In genomic region chr16:79297297-79297696, GRCh38 we compare ENCODE assay signal across 17 cellular contexts.
DNase-seq lines count a peak whose midpoint lies in the region; ATAC-seq, FAIRE-seq and TF ChIP-seq lines count a peak whose summit lies in the region.
"Had no signal": no experiment of that assay in that cellular context is flagged by ENCODE, and none has a peak within 500 bp of the region (broad histone marks: within the 10 kb centered on the region; RNA-seq: fewer than 3 reads in every experiment).

No MANE protein-coding gene starts in this region.

- no peak overlapping the region for H4K8ac ChIP-seq in H1 (ENCODE audit: extremely low read depth, insufficient read depth, low read length)

- POLR2A ChIA-PET in H1 (lab: Charles Lee; ENCODE audit: partially characterized antibody) = interaction anchor here (0.8 kb wide), 1 partner anchor 32 kb away, joined by 3 read pairs; no protein-coding TSS in a partner anchor

- TF ChIP-seq CTCF in H1 (IDR thresholded peaks at IDR 0.05; ENCODE audit: control extremely low read depth in 1 of 3, insufficient read depth in 1 of 3, low read depth in 1 of 3, low read length in 3 of 3) (no peak), upper lobe of right lung (IDR thresholded peaks at IDR 0.05) (no peak), brain microvascular endothelial cell (IDR thresholded peaks at IDR 0.05; ENCODE audit: low read depth, low read length, missing control alignments) (no peak)

- H3K23ac ChIP-seq in H1 (ENCODE audit: insufficient read length) = no peak overlapping the region

- H2AFZ ChIP-seq in H1 (ENCODE audit: low read length) = no peak overlapping the region
- H2AFZ ChIP-seq: GM23248 had no signal

- in situ Hi-C loops in brain microvascular endothelial cell (cut with HindIII; ENCODE audit: low pct_ligation_motif_present, low sequenced_read_pairs) = no loop called here

- H3K4me3 ChIP-seq in H1 (ENCODE audit: extremely low read depth in 1 of 4, insufficient read depth in 2 of 4, low read depth in 3 of 4, low read length in 4 of 4) = no peak overlapping the region
- H3K4me3 ChIP-seq in upper lobe of right lung = no peak overlapping the region
- no peak overlapping the region for H3K4me3 ChIP-seq in brain microvascular endothelial cell (ENCODE audit: low read depth, low read length)
- H3K4me3 ChIP-seq: BLaER1, GM23248 had no signal

- H3K9ac ChIP-seq in H1 (replicated peaks in 1 of 4; ENCODE audit: extremely low read depth in 1 of 4, low read depth in 3 of 4, low read length in 3 of 4) = 0 out of 7 replicates have a peak overlapping the region, but pooled peaks of 1 of the 4 experiments have one; percentile 38
- H3K9ac ChIP-seq: BLaER1, GM23248, KMS-11 had no signal

- no peak for TF ChIP-seq RAD21 in H1 (IDR thresholded peaks at IDR 0.05 in 1 of 2, conservative IDR thresholded peaks at IDR 0.05 in 1 of 2; ENCODE audit: low read depth in 2 of 2, low read length in 2 of 2)

- H2BK15ac ChIP-seq in H1 (ENCODE audit: low read length) = no peak overlapping the region

- no peak overlapping the region for H3K56ac ChIP-seq in H1 (replicated peaks; ENCODE audit: insufficient read length, low read depth, low read length)

- no peak for TF ChIP-seq EP300 in H1 (IDR thresholded peaks at IDR 0.05; ENCODE audit: borderline replicate concordance in 1 of 2, low read depth in 2 of 2, low read length in 2 of 2)

- ATAC-seq in upper lobe of right lung = peak; percentile 59
- no peak for ATAC-seq in GM18868 (IDR thresholded peaks at IDR 0.05; ENCODE audit: unreplicated experiment)
- ATAC-seq in GM21825 (IDR thresholded peaks at IDR 0.05; ENCODE audit: unreplicated experiment) = no peak
- ATAC-seq: CD8-positive, alpha-beta T cell had no signal

- TF ChIP-seq POLR2A in H1 (IDR thresholded peaks at IDR 0.05; ENCODE audit: control extremely low read depth in 1 of 2, low read depth in 2 of 2, low read length in 2 of 2) = no peak

- H3K14ac ChIP-seq in H1 (ENCODE audit: insufficient read length) = no peak overlapping the region

- no peak overlapping the region for H2AK5ac ChIP-seq in H1 (ENCODE audit: low read depth, low read length)

- H3K4me1 ChIP-seq in H1 (replicated peaks in 1 of 4; ENCODE audit: control insufficient read depth in 3 of 4, insufficient read depth in 4 of 4, low read length in 3 of 4) (peaks cover 12 to 28% (median 20%) of the 10 kb centered on the region in 4 experiments), upper lobe of right lung (no peaks in the 10 kb centered on the region)

- no peak overlapping the region for H3K27ac ChIP-seq in H1 (ENCODE audit: low read depth, low read length)
- no peak overlapping the region for H3K27ac ChIP-seq in upper lobe of right lung
- no peak overlapping the region for H3K27ac ChIP-seq in brain microvascular endothelial cell
- H3K27ac ChIP-seq: BLaER1, GM23248, KMS-11 had no signal

- intact Hi-C loops in upper lobe of right lung (cut with DNase I) = no loop called here

- H2BK12ac ChIP-seq in H1 (ENCODE audit: low read depth, low read length) = peak overlapping the region; percentile 52

- H3K23me2 ChIP-seq in H1 (ENCODE audit: low read depth, low read length) = no peaks in the 10 kb centered on the region

- H3K27me3 ChIP-seq in H1 (replicated peaks in 1 of 4; ENCODE audit: control insufficient read depth in 3 of 4, extremely low read depth in 1 of 4, insufficient read depth in 3 of 4, low read length in 3 of 4) (peaks cover 0 to 2% (median 0%) of the 10 kb centered on the region in 4 experiments; a peak in 1 of 7 replicates), upper lobe of right lung (no peaks in the 10 kb centered on the region), brain microvascular endothelial cell (replicated peaks) (no peaks in the 10 kb centered on the region)
- H3K27me3 ChIP-seq: BLaER1 had no signal

- DNase-seq in CD1c-positive myeloid dendritic cell (ENCODE audit: extremely low spot score) (peak; percentile 28), MV-4-11 (lab: John Stamatoyannopoulos, UW) (peak; percentile 16), H1 (ENCODE audit: low read depth in 1 of 2, low spot score in 2 of 2) (no peak), upper lobe of right lung (no peak), brain microvascular endothelial cell (no peak)
- DNase-seq: 8988T; Calu3; CD8-positive, alpha-beta T cell; DMS79 treated with DMSO at 0.1 percent for 48 hours; GF-D8; GM23248; H7 had no signal

- H4K20me1 ChIP-seq in H1 (replicated peaks in 1 of 2; ENCODE audit: control insufficient read depth in 1 of 2, insufficient read depth in 2 of 2, low read length in 2 of 2) = no peaks in the 10 kb centered on the region
- H4K20me1 ChIP-seq: BLaER1 had no signal

- CTCF ChIA-PET in H1 (lab: Charles Lee; ENCODE audit: partially characterized antibody) = interaction anchor here (1.3 to 3.0 kb wide), 3 partner anchors 33 to 303 kb away, joined by 3 to 8 read pairs (median 4); partner anchors contain the start of gene MAF

- H3K9me3 ChIP-seq in H1 (ENCODE audit: insufficient read depth in 2 of 2, low read depth in 1 of 2, low read length in 1 of 2) (no peaks in the 10 kb centered on the region), upper lobe of right lung (no peaks in the 10 kb centered on the region)
- H3K9me3 ChIP-seq: BLaER1 had no signal

- no peaks in the 10 kb centered on the region for H3K79me2 ChIP-seq in H1 (ENCODE audit: control insufficient read depth in 1 of 2, insufficient read depth in 2 of 2, low read length in 2 of 2)

- H3K79me1 ChIP-seq in H1 (ENCODE audit: low read depth, low read length) = no peaks in the 10 kb centered on the region

- H3K36me3 ChIP-seq in H1 (ENCODE audit: control insufficient read depth in 2 of 4, insufficient read depth in 4 of 4, low read length in 3 of 4) (no peaks in the 10 kb centered on the region), upper lobe of right lung (no peaks in the 10 kb centered on the region), brain microvascular endothelial cell (replicated peaks) (no peaks in the 10 kb centered on the region)
- H3K36me3 ChIP-seq: BLaER1 had no signal

- peak overlapping the region; percentile 45 for H4K91ac ChIP-seq in H1 (replicated peaks; ENCODE audit: insufficient read length, low read length)

- 95% methylated on average over 9 of the region's 9 CpGs; no CpG with 5 or more reads in 1 of the 2 experiments for WGBS in H1 (ENCODE audit: extremely low coverage in 1 of 2, insufficient coverage in 1 of 2, insufficient read length in 1 of 2, insufficient replicate concordance in 2 of 2, low coverage in 1 of 2, low lambda C conversion rate in 2 of 2, missing lambda C conversion rate in 1 of 2), 2 experiments

- H3K4me2 ChIP-seq in H1 (ENCODE audit: insufficient read depth in 1 of 2, low read depth in 2 of 2, low read length in 2 of 2) = no peak overlapping the region
- H3K4me2 ChIP-seq: BLaER1, KMS-11 had no signal

- H4K5ac ChIP-seq in H1 (ENCODE audit: insufficient read length, low read depth, low read length) = no peak overlapping the region

- H2BK20ac ChIP-seq in H1 (ENCODE audit: low read length) = peak overlapping the region; percentile 78; the same call in 1 of the 2 replicates

- no peak overlapping the region for H3K4ac ChIP-seq in H1 (replicated peaks; ENCODE audit: insufficient read length, low read depth, low read length)

- H3K18ac ChIP-seq in H1 (ENCODE audit: extremely low read depth, low read length) = peak overlapping the region; percentile 51; the same call in 1 of the 2 replicates

- peak overlapping the region; percentile 2 for H2BK120ac ChIP-seq in H1 (replicated peaks; ENCODE audit: low read depth, low read length)

- H2BK5ac ChIP-seq in H1 (ENCODE audit: low read depth, low read length) = no peak overlapping the region; the same call in 1 of the 2 replicates

- no peak for FAIRE-seq in H1 (lab: Jason Lieb, UNC)
- FAIRE-seq: GM19239 had no signal

TF ChIP-seq in H1, 55 proteins besides CTCF, POLR2A, EP300 and RAD21:
- no peak for TF ChIP-seq GTF2F1 (IDR thresholded peaks at IDR 0.05; ENCODE audit: borderline replicate concordance, low read depth, low read length)
- no peak for TF ChIP-seq SP4 (IDR thresholded peaks at IDR 0.05; ENCODE audit: low read length)
- TF ChIP-seq SRF (IDR thresholded peaks at IDR 0.05; ENCODE audit: low read depth, low read length) = peak; percentile 58
- no peak for TF ChIP-seq MAX (IDR thresholded peaks at IDR 0.05)
- TF ChIP-seq RXRA (IDR thresholded peaks at IDR 0.05; ENCODE audit: insufficient read depth, low read depth, low read length) = no peak
- no peak for TF ChIP-seq EZH2 (IDR thresholded peaks at IDR 0.05; ENCODE audit: low read depth, low read length, severe bottlenecking)
- TF ChIP-seq NANOG (IDR thresholded peaks at IDR 0.05; ENCODE audit: insufficient read depth, low read depth, low read length, poor library complexity, severe bottlenecking) = no peak

Comparison
In these comparisons a context has a peak if more than half of its experiments do, and no peak if none do; other contexts are left out.
1. DNase-seq: peak in CD1c-positive myeloid dendritic cell (single experiment) and MV-4-11 (single experiment); none in H1 (0 of 2), upper lobe of right lung (single experiment) and brain microvascular endothelial cell (single experiment).